8 cellular contexts compared by ENCODE assay signal in genomic region chr12:106903241-106903950, GRCh38. TPM values are rescaled to one million over a fixed set of nuclear protein-coding genes. Genes with fewer than 3 reads are reported as not detected.
A peak's percentile ranks its signal among the peaks of the same experiment; 100 is the strongest.
DNase-seq lines count a peak whose midpoint lies in the region; ATAC-seq and TF ChIP-seq lines count a peak whose summit lies in the region.

No MANE protein-coding gene starts in this region.

- H3K9me3 ChIP-seq in Panc1 (ENCODE audit: control insufficient read depth, insufficient read depth, low read depth, low read length) (no peaks in the 10 kb centered on the region), gastroesophageal sphincter (no peaks in the 10 kb centered on the region), osteoblast (ENCODE audit: low read depth, low read length) (no peaks in the 10 kb centered on the region), suprapubic skin (no peaks in the 10 kb centered on the region)

- TF ChIP-seq EP300 in gastroesophageal sphincter (IDR thresholded peaks at IDR 0.05) (no peak), suprapubic skin (IDR thresholded peaks at IDR 0.05) (no peak)

- H3K4me1 ChIP-seq in Panc1 (ENCODE audit: control insufficient read depth, insufficient read depth, low read length) (peaks cover 4% of the 10 kb centered on the region; the same call in 1 of the 2 replicates), gastroesophageal sphincter (peaks cover 0 to 12% (median 0%) of the 10 kb centered on the region in 3 donors), osteoblast (ENCODE audit: insufficient read depth, low read length) (no peaks in the 10 kb centered on the region), suprapubic skin (peaks cover 7% of the 10 kb centered on the region)

- in situ Hi-C loops in GM13977 (cut with MboI; ENCODE audit: low pct_unique_long_range_greater_than_20kb, low sequenced_read_pairs, unreplicated experiment) (no loop called here), Panc1 (cut with HindIII; ENCODE audit: low pct_unique_long_range_greater_than_20kb, low sequenced_read_pairs) (no loop called here)

- no TSS peak for BruUV-seq in Panc1 (replicated peaks; lab: Mats Ljungman, UMichigan)

- intact Hi-C loops in Panc1 (cut with micrococcal nuclease; ENCODE audit: unreplicated experiment) = no loop called here

- H2AFZ ChIP-seq in osteoblast (ENCODE audit: low read length) = peak overlapping the region; percentile 88

- TF ChIP-seq CTCF in GM13977 (IDR thresholded peaks at IDR 0.05; ENCODE audit: extremely low read depth, insufficient read depth, missing control alignments) = no peak
- TF ChIP-seq CTCF in Panc1 (IDR thresholded peaks at IDR 0.05) = no peak
- no peak for TF ChIP-seq CTCF in gastroesophageal sphincter (IDR thresholded peaks at IDR 0.05)
- TF ChIP-seq CTCF in osteoblast (IDR thresholded peaks at IDR 0.05; ENCODE audit: extremely low read depth, low read depth, low read length) = no peak
- TF ChIP-seq CTCF in suprapubic skin (IDR thresholded peaks at IDR 0.05) = no peak

- POLR2A ChIA-PET in Panc1 (lab: Charles Lee) = interaction anchor here (1.4 kb wide), 1 partner anchor 19 kb away, joined by 3 read pairs; no protein-coding TSS in a partner anchor

- DNase-seq in GM13977 (ENCODE audit: low spot score) (peak; percentile 77), Panc1 (ENCODE audit: low read depth, low spot score) (no peak), osteoblast (ENCODE audit: insufficient read length, low spot score, missing footprints) (peak; percentile 93), suprapubic skin (ENCODE audit: low spot score in 2 of 2) (peak; percentile 63 to 81)
- peak; percentile 91 for DNase-seq in activated effector memory CD4-positive, alpha-beta T cell treated with anti-CD3 and anti-CD28 coated beads, Interleukin-2, amount 50 U/mL, for 16 hours

- CTCF ChIA-PET in Panc1 (lab: Charles Lee) = no interaction called here

- no peaks in the 10 kb centered on the region for H3K79me2 ChIP-seq in osteoblast (ENCODE audit: insufficient read depth, low read length)

- TF ChIP-seq POLR2A in gastroesophageal sphincter (IDR thresholded peaks at IDR 0.05) (no peak), suprapubic skin (IDR thresholded peaks at IDR 0.05) (no peak)

- no peaks in the 10 kb centered on the region for H3K36me3 ChIP-seq in Panc1 (ENCODE audit: control insufficient read depth, insufficient read depth, low read length)
- no peaks in the 10 kb centered on the region for H3K36me3 ChIP-seq in gastroesophageal sphincter
- no peaks in the 10 kb centered on the region for H3K36me3 ChIP-seq in osteoblast (ENCODE audit: insufficient read depth, low read length)
- no peaks in the 10 kb centered on the region for H3K36me3 ChIP-seq in suprapubic skin

- H3K4me3 ChIP-seq in Panc1 (ENCODE audit: low read depth in 2 of 2, low read length in 2 of 2) (peak overlapping the region; percentile 35 to 52), gastroesophageal sphincter (peak overlapping the region; percentile 24 to 51), osteoblast (ENCODE audit: insufficient read depth, low read length) (peak overlapping the region; percentile 74), suprapubic skin (peak overlapping the region; percentile 43)

- H4K20me1 ChIP-seq in osteoblast (ENCODE audit: insufficient read depth, low read length) = no peaks in the 10 kb centered on the region

- WGBS in gastroesophageal sphincter (ENCODE audit: low coverage in 1 of 2), 2 donors = 0 to 4% methylated on average over 3 to 10 of the region's 28 CpGs
- 5% methylated on average over 27 of the region's 28 CpGs for WGBS in suprapubic skin

- ATAC-seq in HG03025 (IDR thresholded peaks at IDR 0.05; ENCODE audit: low FRiP score, unreplicated experiment) (peak; percentile 53), Panc1 (peak; percentile 98), gastroesophageal sphincter (peak; percentile 92), HG02970 (IDR thresholded peaks at IDR 0.05; ENCODE audit: low FRiP score, unreplicated experiment) (no peak)

- H3K27me3 ChIP-seq in Panc1 (ENCODE audit: control insufficient read depth, insufficient read depth, low read length) (peaks cover 10% of the 10 kb centered on the region; the same call in 1 of the 2 replicates), gastroesophageal sphincter (peaks cover 9% of the 10 kb centered on the region), osteoblast (ENCODE audit: insufficient read depth, low read length) (peaks cover 8% of the 10 kb centered on the region), suprapubic skin (peaks cover 12% of the 10 kb centered on the region)

- H3K4me2 ChIP-seq in osteoblast (ENCODE audit: insufficient read depth, low read length) = peak overlapping the region; percentile 89

- no peak overlapping the region for H3K27ac ChIP-seq in Panc1 (ENCODE audit: low read length)
- no peak overlapping the region for H3K27ac ChIP-seq in gastroesophageal sphincter
- H3K27ac ChIP-seq in osteoblast (ENCODE audit: low read depth, low read length) = no peak overlapping the region
- no peak overlapping the region for H3K27ac ChIP-seq in suprapubic skin

RNA-seq across cellular contexts. Expression of gene TMEM263, which starts 52.3 kb away (rescaled TPM):
- total RNA-seq in Panc1 (2021; ENCODE audit: unreplicated experiment) = 35.0 TPM
- polyA plus RNA-seq in Panc1 (2012; ENCODE audit: insufficient read length) = 21.3 TPM
- 10 to 100 TPM; 36.1 to 48.1 (median 42.0) TPM for total RNA-seq in gastroesophageal sphincter
- total RNA-seq in osteoblast = 125 and 130 TPM in 2 replicates
- total RNA-seq in suprapubic skin = 10 to 100 TPM in 3 of 4 donors, 1 to 10 TPM in 1; 6.5 to 13.3 (median 11.9) TPM
